ENCODE assay signal across 7 cellular contexts in genomic region chr14:73712071-73712506, GRCh38. TPM values are rescaled to one million over a fixed set of nuclear protein-coding genes. Genes with fewer than 3 reads are reported as not detected.
A peak's percentile ranks its signal among the peaks of the same experiment; 100 is the strongest.
DNase-seq lines count a peak whose midpoint lies in the region; ATAC-seq and TF ChIP-seq lines count a peak whose summit lies in the region.

No MANE protein-coding gene starts in this region.

- no peak for ATAC-seq in stimulated activated memory B cell treated with anti-CD40 and anti-IgM and Interleukin-4, amounts not matched to agents 10 μg/mL and 1 μg/mL and 100 μg/mL, for 72 hours
- no peak for ATAC-seq in HG03460 (IDR thresholded peaks at IDR 0.05; ENCODE audit: unreplicated experiment)

- H3K9me2 ChIP-seq in hepatocyte (replicated peaks; ENCODE audit: insufficient read depth), result no peaks in the 10 kb centered on the region

- H3K79me2 ChIP-seq in hepatocyte, result peaks cover 48% of the 10 kb centered on the region

- H3K27ac ChIP-seq in hepatocyte, result no peak overlapping the region

- peaks cover 20% of the 10 kb centered on the region for H4K20me1 ChIP-seq in hepatocyte (ENCODE audit: insufficient read depth, poor library complexity, severe bottlenecking)

- peaks cover 22% of the 10 kb centered on the region for H3K4me1 ChIP-seq in hepatocyte (ENCODE audit: insufficient read depth)

- TF ChIP-seq CTCF in WI38 (IDR thresholded peaks at IDR 0.05; ENCODE audit: low read depth, low read length) (no peak), hepatocyte (IDR thresholded peaks at IDR 0.05; ENCODE audit: poor library complexity) (no peak)

- intact Hi-C loops in posterior vena cava (cut with DNase I), result no loop called here

- no peaks in the 10 kb centered on the region for H3K27me3 Mint-ChIP-seq in stimulated activated memory B cell treated with anti-CD40 and anti-IgM and Interleukin-4, amounts not matched to agents 10 μg/mL and 1 μg/mL and 100 μg/mL, for 72 hours

- H3K4me1 Mint-ChIP-seq in stimulated activated memory B cell treated with anti-CD40 and anti-IgM and Interleukin-4, amounts not matched to agents 10 μg/mL and 1 μg/mL and 100 μg/mL, for 72 hours, result peaks cover 27% of the 10 kb centered on the region

- DNase-seq in HCEC 1CT (peak; percentile 11), hepatocyte (ENCODE audit: low spot score) (no peak), NCI-H2171 treated with DMSO at 0.1 percent for 48 hours (lab: John Stamatoyannopoulos, UW) (no peak), posterior vena cava (ENCODE audit: low spot score) (no peak)

- peak overlapping the region; percentile 84 for H3K4me2 ChIP-seq in hepatocyte

- H3K4me3 Mint-ChIP-seq in stimulated activated memory B cell treated with anti-CD40 and anti-IgM and Interleukin-4, amounts not matched to agents 10 μg/mL and 1 μg/mL and 100 μg/mL, for 72 hours, result peak overlapping the region; percentile 94

- WGBS in hepatocyte (ENCODE audit: low lambda C conversion rate, missing lambda C conversion rate), result 54% methylated on average over 11 of the region's 11 CpGs

- no peak overlapping the region for H2AFZ ChIP-seq in hepatocyte

- no peaks in the 10 kb centered on the region for H3K9me3 ChIP-seq in hepatocyte (ENCODE audit: low read depth)

- no peaks in the 10 kb centered on the region for H3K9me3 Mint-ChIP-seq in stimulated activated memory B cell treated with anti-CD40 and anti-IgM and Interleukin-4, amounts not matched to agents 10 μg/mL and 1 μg/mL and 100 μg/mL, for 72 hours

- no peaks in the 10 kb centered on the region for H3K27me3 ChIP-seq in hepatocyte

- H3K36me3 Mint-ChIP-seq in stimulated activated memory B cell treated with anti-CD40 and anti-IgM and Interleukin-4, amounts not matched to agents 10 μg/mL and 1 μg/mL and 100 μg/mL, for 72 hours, result peaks cover 26% of the 10 kb centered on the region

- H3K4me3 ChIP-seq in WI38 (ENCODE audit: low read depth, low read length), result peak overlapping the region; percentile 87
- peak overlapping the region; percentile 89 for H3K4me3 ChIP-seq in hepatocyte

- H3K36me3 ChIP-seq in hepatocyte (replicated peaks; ENCODE audit: insufficient read depth, low read depth), result no peaks in the 10 kb centered on the region

- H3K27ac Mint-ChIP-seq in stimulated activated memory B cell treated with anti-CD40 and anti-IgM and Interleukin-4, amounts not matched to agents 10 μg/mL and 1 μg/mL and 100 μg/mL, for 72 hours, result peak overlapping the region; percentile 91

RNA-seq across cellular contexts. Expression of gene PNMA1, which starts 2.1 kb away (rescaled TPM):
- total RNA-seq in hepatocyte (23.0 and 27.3 TPM in 2 replicates), posterior vena cava (10 to 100 TPM; 64.8 to 88.7 TPM)
- polyA plus RNA-seq in hepatocyte, result 41.2 and 45.7 TPM in 2 replicates
